In the genomic region with DNA sequence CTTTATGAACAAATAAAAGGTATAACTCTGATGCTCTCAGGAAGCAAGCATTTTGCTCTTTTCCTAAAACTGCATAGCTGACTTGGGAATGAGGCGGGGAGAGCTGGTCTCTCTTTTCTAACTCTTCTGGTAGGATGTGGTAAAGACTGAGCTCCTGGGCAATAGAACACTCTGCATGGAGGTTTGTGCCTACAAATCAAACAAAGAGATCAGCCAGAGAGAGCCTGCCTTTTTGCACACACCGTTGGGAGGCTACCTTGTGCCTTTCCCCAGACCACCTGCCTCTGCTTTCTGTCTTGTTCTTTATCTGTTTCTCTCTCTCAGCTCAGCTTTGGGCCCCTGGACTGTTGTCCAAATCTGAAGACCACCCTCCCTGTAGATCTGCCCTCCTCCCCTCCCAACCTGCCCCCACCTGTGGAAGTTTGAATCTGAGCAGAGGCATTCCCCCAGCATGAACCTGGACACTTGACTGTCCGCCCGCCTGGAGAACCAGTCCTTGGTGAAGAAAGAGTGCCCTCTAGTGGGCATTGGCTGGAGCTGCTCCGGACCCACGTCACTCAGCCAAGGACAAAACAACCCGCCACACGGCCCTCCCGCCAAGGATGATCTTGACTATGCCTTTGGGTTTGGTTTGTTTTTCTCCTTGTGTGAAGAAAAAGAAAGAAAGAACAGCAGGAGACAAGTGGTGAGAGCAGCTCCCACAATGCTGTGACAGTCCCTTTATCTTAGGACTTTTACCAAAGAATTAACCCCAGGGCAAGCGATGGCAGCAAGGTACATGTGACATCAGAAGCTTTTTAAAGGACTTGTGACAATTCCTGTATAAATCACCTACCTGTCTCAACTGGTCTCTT, we compare ENCODE assay signal across 8 cellular contexts.
A peak's percentile ranks its signal among the peaks of the same experiment; 100 is the strongest.
DNase-seq lines count a peak whose midpoint lies in the region; ATAC-seq and TF ChIP-seq lines count a peak whose summit lies in the region.

No MANE protein-coding gene starts in this region.

- TF ChIP-seq CTCF in AG09319 (IDR thresholded peaks at IDR 0.05; ENCODE audit: low read depth, low read length) (peak; percentile 94), WI38 (IDR thresholded peaks at IDR 0.05; ENCODE audit: low read depth, low read length) (peak; percentile 88), kidney epithelial cell (IDR thresholded peaks at IDR 0.05; ENCODE audit: insufficient read depth, low read length, poor library complexity, severe bottlenecking) (peak; percentile 93)

- H3K36me3 ChIP-seq in kidney epithelial cell (ENCODE audit: control insufficient read depth, insufficient read depth, low read length), result no peaks in the 10 kb centered on the region

- H3K4me3 ChIP-seq in WI38 (ENCODE audit: low read depth, low read length) (no peak overlapping the region), kidney epithelial cell (ENCODE audit: low read depth, low read length) (no peak overlapping the region)

- no peaks in the 10 kb centered on the region for H3K27me3 ChIP-seq in kidney epithelial cell (ENCODE audit: control insufficient read depth, insufficient read depth, low read length)

- DNase-seq in AG09319 (ENCODE audit: extremely low read depth, low read depth), result peak; percentile 44
- peak; percentile 58 for DNase-seq in NCI-H2171 (lab: John Stamatoyannopoulos, UW)
- peak; percentile 36 for DNase-seq in central memory CD4-positive, alpha-beta T cell
- no peak for DNase-seq in kidney epithelial cell (ENCODE audit: low read depth)
- DNase-seq in stimulated activated CD4-positive, alpha-beta T cell treated with anti-CD3 and anti-CD28 coated beads, Interleukin-1b, Interleukin-23, amount 100 ng/mL, for 4 hours (ENCODE audit: low read depth in 2 of 2), result peak; percentile 24 to 26

- ATAC-seq in GM18873 (IDR thresholded peaks at IDR 0.05; ENCODE audit: low FRiP score, unreplicated experiment), result peak; percentile 83
- peak; percentile 88 for ATAC-seq in HG03108 (IDR thresholded peaks at IDR 0.05; ENCODE audit: unreplicated experiment)
